Comparison of ENCODE assay signal across 7 cellular contexts in genomic region chr13:91450913-91451312, GRCh38.
"Had no signal": no experiment of that assay in that cellular context is flagged by ENCODE, and none has a peak within 500 bp of the region (broad histone marks: within the 10 kb centered on the region; RNA-seq: fewer than 3 reads in every experiment).

No MANE protein-coding gene starts in this region.

- DNase-seq: GDM1, GF-D8 had no signal

- ATAC-seq: GM12878 had no signal

- FAIRE-seq: GM12878, GM12891, GM12892, GM18507, GM19239 had no signal

- H3K4me3 ChIP-seq: GM12878 had no signal
